Comparison of ENCODE assay signal across 28 cellular contexts in the genomic region with DNA sequence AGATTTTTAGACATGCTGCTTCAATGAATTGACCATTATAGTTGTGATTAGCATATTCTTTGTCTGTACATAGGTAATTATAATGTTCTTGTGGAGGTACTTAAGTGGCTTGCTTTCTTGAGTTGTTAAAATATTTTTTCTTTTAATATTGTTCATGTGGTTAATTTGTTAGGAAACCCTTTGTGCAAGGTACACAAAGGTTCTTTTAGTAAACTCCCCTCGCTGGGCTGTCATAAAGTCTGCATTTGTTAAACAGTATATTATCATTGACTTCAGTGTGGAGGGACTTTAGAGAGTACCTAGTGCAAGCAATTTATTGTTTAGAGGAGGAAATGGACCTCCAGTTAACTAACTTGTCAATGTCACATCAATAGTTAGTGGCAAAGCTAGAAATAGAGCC.
"Had no signal": no experiment of that assay in that cellular context is flagged by ENCODE, and none has a peak within 500 bp of the region (broad histone marks: within the 10 kb centered on the region; RNA-seq: fewer than 3 reads in every experiment).

No MANE protein-coding gene starts in this region.

- H3K27ac ChIP-seq: ascending aorta, breast epithelium, cardiac muscle cell, colonic mucosa, WERI-Rb-1 had no signal

- ATAC-seq: activated CD4-positive, alpha-beta T cell treated with anti-CD3 and anti-CD28 coated beads for 36 hours; activated CD4-positive, CD25-positive, alpha-beta regulatory T cell treated with anti-CD3 and anti-CD28 coated beads, Interleukin-2, amount 50 U/mL, for 24 hours; activated CD8-positive, alpha-beta memory T cell treated with anti-CD3 and anti-CD28 coated beads, Interleukin-2, amount 10 ng/mL, durations not matched to agents 7 days and 5 days; activated CD8-positive, alpha-beta T cell treated with anti-CD3 and anti-CD28 coated beads, Interleukin-2, amount 10 ng/mL, durations not matched to agents 7 days and 5 days; esophagus mucosa; T-helper 17 cell had no signal

- DNase-seq: activated B cell treated with CpG ODN at 0.5 μM for 24 hours; activated CD4-positive, alpha-beta memory T cell treated with anti-CD3 and anti-CD28 coated beads for 36 hours; activated CD4-positive, alpha-beta T cell treated with anti-CD3 and anti-CD28 coated beads for 36 hours; activated CD4-positive, alpha-beta T cell treated with anti-CD3 and anti-CD28 coated beads, Interleukin-2, amount 10 ng/mL, durations not matched to agents 24 days and 14 days; activated CD8-positive, alpha-beta memory T cell treated with anti-CD3 and anti-CD28 coated beads, Interleukin-2, amount 10 ng/mL, durations not matched to agents 7 days and 5 days; activated CD8-positive, alpha-beta memory T cell treated with anti-CD3 and anti-CD28 coated beads, Interleukin-2, amount 50 U/mL, for 4 hours; activated CD8-positive, alpha-beta T cell treated with anti-CD3 and anti-CD28 coated beads, Interleukin-2, amount 10 ng/mL, durations not matched to agents 7 days and 5 days; activated effector memory CD4-positive, alpha-beta T cell treated with anti-CD3 and anti-CD28 coated beads, Interleukin-2, amount 50 U/mL, for 16 hours; activated naive CD4-positive, alpha-beta T cell treated with anti-CD3 and anti-CD28 coated beads for 36 hours; activated naive CD8-positive, alpha-beta T cell treated with anti-CD3 and anti-CD28 coated beads for 36 hours; activated T-cell treated with anti-CD3 and anti-CD28 coated beads, Interleukin-2, amount 50 U/mL, for 1 hour; activated T-cell treated with anti-CD3 and anti-CD28 coated beads, Interleukin-2, amount 50 U/mL, for 48 hours; central memory CD4-positive, alpha-beta T cell; cerebellar nuclear complex; colonic mucosa; effector memory CD4-positive, alpha-beta T cell; endodermal cell; foreskin fibroblast; head of caudate nucleus; T-helper 17 cell; T1000; WERI-Rb-1 had no signal

- H3K36me3 ChIP-seq: ascending aorta, breast epithelium, cardiac muscle cell, colonic mucosa, WERI-Rb-1 had no signal

- FAIRE-seq: frontal cortex had no signal

- H3K9me3 ChIP-seq: ascending aorta, breast epithelium, colonic mucosa had no signal

- H3K27me3 ChIP-seq: ascending aorta, breast epithelium, cardiac muscle cell, colonic mucosa had no signal

- H3K4me3 ChIP-seq: ascending aorta, breast epithelium, cardiac muscle cell, colonic mucosa had no signal

- H3K4me1 ChIP-seq: ascending aorta, breast epithelium, colonic mucosa had no signal
